8 cellular contexts compared by ENCODE assay signal in the genomic region with DNA sequence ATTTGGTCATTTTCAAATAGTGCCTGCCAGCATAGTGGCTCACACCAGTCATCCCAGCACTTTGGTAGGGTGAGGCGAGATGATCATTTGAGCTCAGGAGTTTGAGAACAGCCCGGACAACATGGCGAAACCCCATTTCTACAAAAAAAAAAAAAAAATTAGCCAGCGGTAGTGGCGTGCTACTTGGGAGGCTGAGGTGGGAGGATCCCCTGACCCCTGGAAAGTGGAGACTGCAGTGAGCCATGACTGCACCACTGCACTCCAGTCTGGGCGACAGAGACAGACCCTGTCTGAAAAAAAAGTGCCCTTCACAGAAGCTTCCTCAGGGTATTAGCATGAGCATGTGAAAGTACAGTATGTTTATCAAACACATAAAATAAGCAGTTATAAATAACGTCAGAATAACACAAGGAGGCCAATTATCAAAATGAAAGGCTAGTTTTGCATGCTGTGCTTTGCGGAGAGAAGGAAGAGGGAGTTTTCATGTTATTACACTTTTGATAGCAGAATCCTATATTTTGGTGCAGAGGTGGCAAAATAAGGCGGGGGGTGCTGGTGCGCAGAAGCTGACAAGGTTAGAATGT. TPM values are rescaled to one million over a fixed set of nuclear protein-coding genes. Genes with fewer than 3 reads are reported as not detected.
DNase-seq lines count a peak whose midpoint lies in the region; ATAC-seq, FAIRE-seq and TF ChIP-seq lines count a peak whose summit lies in the region.

No MANE protein-coding gene starts in this region.

- no peak for ATAC-seq in activated B cell treated with CpG ODN at 0.5 μM for 24 hours (ENCODE audit: low read depth)
- ATAC-seq in GM19463 (IDR thresholded peaks at IDR 0.05; ENCODE audit: unreplicated experiment) = no peak
- ATAC-seq in HG02588 (IDR thresholded peaks at IDR 0.05; ENCODE audit: unreplicated experiment) = no peak

- peaks cover 12% of the 10 kb centered on the region for H3K36me3 ChIP-seq in iPS DF 6.9 (ENCODE audit: control insufficient read depth, insufficient read depth, low read length)
- peaks cover 10 to 23% (median 20%) of the 10 kb centered on the region in 4 donors for H3K36me3 ChIP-seq in stomach

- peak overlapping the region; percentile 94 for H3K27ac Mint-ChIP-seq in activated B cell treated with CpG ODN at 0.5 μM for 24 hours

- no peaks in the 10 kb centered on the region for H3K9me3 Mint-ChIP-seq in activated B cell treated with CpG ODN at 0.5 μM for 24 hours

- peaks cover 10% of the 10 kb centered on the region for H3K27me3 Mint-ChIP-seq in activated B cell treated with CpG ODN at 0.5 μM for 24 hours

- no peak overlapping the region for H3K27ac ChIP-seq in iPS DF 6.9 (ENCODE audit: low read length)
- peak overlapping the region; percentile 78 to 94 (median 88) for H3K27ac ChIP-seq in stomach

- no peaks in the 10 kb centered on the region for H3K27me3 ChIP-seq in iPS DF 6.9 (ENCODE audit: control insufficient read depth, insufficient read depth, low read length)
- H3K27me3 ChIP-seq in stomach = peaks cover 0 to 5% (median 0%) of the 10 kb centered on the region in 3 donors

- TF ChIP-seq CTCF in activated B cell treated with CpG ODN at 0.5 μM for 24 hours (IDR thresholded peaks at IDR 0.05) (no peak), stomach (IDR thresholded peaks at IDR 0.05) (no peak)

- no peak for TF ChIP-seq EP300 in stomach (IDR thresholded peaks at IDR 0.05)

- H3K4me1 ChIP-seq in iPS DF 6.9 (ENCODE audit: control insufficient read depth, insufficient read depth, low read length) = no peaks in the 10 kb centered on the region; the same call in 1 of the 2 replicates
- peaks cover 18 to 45% (median 42%) of the 10 kb centered on the region in 4 donors for H3K4me1 ChIP-seq in stomach

- POLR2A ChIA-PET in activated B cell treated with CpG ODN at 0.5 μM for 24 hours (lab: Charles Lee) = interaction anchor here (0.8 to 3.5 kb wide), 7 partner anchors 39 to 1887 kb away, joined by 3 to 86 read pairs (median 4); a partner anchor contains a TSS

- H3K4me3 Mint-ChIP-seq in activated B cell treated with CpG ODN at 0.5 μM for 24 hours = peak overlapping the region; percentile 99

- H3K36me3 Mint-ChIP-seq in activated B cell treated with CpG ODN at 0.5 μM for 24 hours (ENCODE audit: low read depth) = peaks cover 31% of the 10 kb centered on the region

- FAIRE-seq in GM12892 (lab: Jason Lieb, UNC) = no peak

- no peak for TF ChIP-seq POLR2A in stomach (IDR thresholded peaks at IDR 0.05)
- no peak for TF ChIP-seq POLR2A in GM12892 (IDR thresholded peaks at IDR 0.05; ENCODE audit: low read depth, low read length)

- CTCF ChIA-PET in activated B cell treated with CpG ODN at 0.5 μM for 24 hours (lab: Charles Lee) = interaction anchor here (1.4 kb wide), 1 partner anchor 38 kb away, joined by 3 read pairs; no protein-coding TSS in a partner anchor

- H3K4me3 ChIP-seq in iPS DF 6.9 (ENCODE audit: low read length) (peak overlapping the region; percentile 32; the same call in 1 of the 2 replicates), stomach (peak overlapping the region; percentile 48 to 81 (median 73))

- intact Hi-C loops in activated B cell treated with CpG ODN at 0.5 μM for 24 hours (cut with micrococcal nuclease) = loop anchor here (1.0 to 5.0 kb wide), 7 partner anchors 38 to 1037 kb away; a partner anchor contains a TSS
- intact Hi-C loops in stomach (cut with DNase I; ENCODE audit: low total_unique reads) = no loop called here

- no CpG with 5 or more reads among the region's 10 CpGs for WGBS in iPS DF 6.9 (ENCODE audit: insufficient coverage, insufficient read length)
- WGBS in stomach, 5 donors = 39 to 49% (median 49%) methylated on average over 10 of the region's 10 CpGs

- H3K4me1 Mint-ChIP-seq in activated B cell treated with CpG ODN at 0.5 μM for 24 hours = peaks cover 43% of the 10 kb centered on the region

- H3K9me3 ChIP-seq in iPS DF 6.9 (ENCODE audit: control insufficient read depth, insufficient read depth, low read length) (no peaks in the 10 kb centered on the region), stomach (no peaks in the 10 kb centered on the region)

- DNase-seq in NCI-H446 treated with DMSO at 0.1 percent for 48 hours (lab: John Stamatoyannopoulos, UW) (peak; percentile 38), NCI-H446 (lab: John Stamatoyannopoulos, UW) (no peak), activated B cell treated with CpG ODN at 0.5 μM for 24 hours (no peak), iPS DF 6.9 (ENCODE audit: low read depth, low spot score) (no peak), stomach (no peak), GM12892 (ENCODE audit: insufficient read length) (no peak)

RNA-seq across cellular contexts. Expression of a gene that starts 0.8 kb away (rescaled TPM):
- total RNA-seq in activated B cell treated with CpG ODN at 0.5 μM for 24 hours = 33.6 and 35.7 TPM in 2 replicates
- total RNA-seq in stomach = 100 to 1,000 TPM in 1 of 5 donors, 10 to 100 TPM in 2, 1 to 10 TPM in 2; 1.8 to 101 (median 15.8) TPM
- 10 to 100 TPM; 11.1 to 15.8 (median 13.0) TPM for polyA plus RNA-seq in stomach
- 21.3 TPM for polyA plus RNA-seq in GM12892 (2012; ENCODE audit: missing spikeins)

RNA-seq across cellular contexts. Expression of a gene that starts 38.8 kb away (rescaled TPM):
- total RNA-seq in activated B cell treated with CpG ODN at 0.5 μM for 24 hours (9.0 and 10.5 TPM in 2 replicates), stomach (10 to 100 TPM in 1 of 5 donors, 1 to 10 TPM in 4; 3.5 to 23.7 (median 7.5) TPM)
- polyA plus RNA-seq in stomach = 1 to 10 TPM; 6.1 to 9.3 (median 6.9) TPM
- 6.6 TPM for polyA plus RNA-seq in GM12892 (2012; ENCODE audit: missing spikeins)
